9 cellular contexts compared by ENCODE assay signal in the genomic region with DNA sequence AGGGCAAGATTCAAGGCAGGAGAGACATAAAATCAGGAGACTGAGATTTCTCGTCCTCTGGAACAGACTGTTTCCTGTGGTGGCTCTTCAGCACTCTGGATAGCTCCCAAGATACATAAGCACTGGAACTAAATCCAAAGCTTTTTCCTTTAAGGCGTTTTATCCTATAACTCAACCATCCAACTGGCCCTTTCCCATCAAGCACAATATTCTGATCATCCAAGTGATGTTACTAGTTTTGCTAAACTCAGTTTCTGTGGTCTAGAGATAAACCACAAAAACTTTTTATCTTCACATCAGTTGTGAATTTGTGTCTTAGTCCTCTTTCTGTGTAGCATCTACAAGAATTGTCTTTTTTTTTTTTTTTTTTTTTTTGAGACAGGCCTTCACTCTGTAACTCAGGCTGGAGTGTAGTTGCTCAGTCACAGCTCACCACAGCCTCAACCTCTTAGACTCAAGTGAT.
DNase-seq lines count a peak whose midpoint lies in the region; ATAC-seq, FAIRE-seq and TF ChIP-seq lines count a peak whose summit lies in the region.
"Had no signal": no experiment of that assay in that cellular context is flagged by ENCODE, and none has a peak within 500 bp of the region (broad histone marks: within the 10 kb centered on the region; RNA-seq: fewer than 3 reads in every experiment).

No MANE protein-coding gene starts in this region.

- ATAC-seq in GM19324 (IDR thresholded peaks at IDR 0.05; ENCODE audit: low FRiP score, unreplicated experiment): no peak

- no peaks in the 10 kb centered on the region for H3K27me3 ChIP-seq in adipocyte (replicated peaks; ENCODE audit: control insufficient read depth, insufficient read depth, low read length)
- no peaks in the 10 kb centered on the region for H3K27me3 ChIP-seq in keratinocyte (ENCODE audit: control insufficient read depth, extremely low read depth, insufficient read depth, low read length)
- H3K27me3 ChIP-seq in uterus: no peaks in the 10 kb centered on the region
- H3K27me3 ChIP-seq: upper lobe of left lung had no signal

- no peaks in the 10 kb centered on the region for H3K79me2 ChIP-seq in keratinocyte (ENCODE audit: control insufficient read depth, insufficient read depth, low read length)

- H3K27ac ChIP-seq in keratinocyte (ENCODE audit: control insufficient read depth, insufficient read depth, low read length): no peak overlapping the region
- H3K27ac ChIP-seq in uterus: no peak overlapping the region
- H3K27ac ChIP-seq: upper lobe of left lung had no signal

- no peak overlapping the region for H2AFZ ChIP-seq in keratinocyte (ENCODE audit: control insufficient read depth, low read length)

- no peaks in the 10 kb centered on the region for H4K20me1 ChIP-seq in keratinocyte (ENCODE audit: control insufficient read depth, extremely low read depth, insufficient read depth, low read length)

- H3K9me1 ChIP-seq in keratinocyte (ENCODE audit: control insufficient read depth, extremely low read depth, insufficient read depth, low read length): no peaks in the 10 kb centered on the region

- TF ChIP-seq CTCF in keratinocyte (optimal IDR thresholded peaks at IDR 0.05 in 1 of 3, IDR thresholded peaks at IDR 0.05 in 1 of 3, conservative IDR thresholded peaks at IDR 0.05 in 1 of 3; ENCODE audit: extremely low read depth in 1 of 3, insufficient read depth in 2 of 3, low read length in 3 of 3) (no peak), uterus (IDR thresholded peaks at IDR 0.05) (no peak)

- DNase-seq in EH (ENCODE audit: low read depth) (peak; percentile 75), Kasumi-1 (lab: John Stamatoyannopoulos, UW) (peak; percentile 18 to 27), adipocyte (ENCODE audit: low read depth) (peak; percentile 62), keratinocyte (ENCODE audit: low read depth, low spot score) (no peak), NCI-H2196 (lab: John Stamatoyannopoulos, UW; ENCODE audit: unreplicated experiment) (no peak), uterus (no peak)
- no peak for DNase-seq in activated CD8-positive, alpha-beta memory T cell treated with anti-CD3 and anti-CD28 coated beads, Interleukin-2, amount 50 U/mL, for 48 hours
- DNase-seq: upper lobe of left lung had no signal

- H3K9me3 ChIP-seq in adipocyte (ENCODE audit: control insufficient read depth, low read length) (no peaks in the 10 kb centered on the region), keratinocyte (ENCODE audit: control insufficient read depth, low read depth, low read length) (no peaks in the 10 kb centered on the region), uterus (no peaks in the 10 kb centered on the region)
- H3K9me3 ChIP-seq: upper lobe of left lung had no signal

- H3K4me2 ChIP-seq in keratinocyte (ENCODE audit: control insufficient read depth, extremely low read depth, insufficient read depth, low read depth, low read length): no peak overlapping the region

- H3K4me1 ChIP-seq in adipocyte (ENCODE audit: control insufficient read depth, insufficient read depth, low read length): no peaks in the 10 kb centered on the region
- no peaks in the 10 kb centered on the region for H3K4me1 ChIP-seq in keratinocyte (ENCODE audit: control insufficient read depth, extremely low read depth, insufficient read depth, low read length)
- H3K4me1 ChIP-seq in uterus: no peaks in the 10 kb centered on the region
- H3K4me1 ChIP-seq: upper lobe of left lung had no signal

- peak; percentile 62 for FAIRE-seq in keratinocyte (lab: Jason Lieb, UNC)

- dilution Hi-C loops in keratinocyte (cut with MboI; ENCODE audit: extremely low pct_ligation_motif_present, low sequenced_read_pairs): no loop called here

- H3K4me3 ChIP-seq in adipocyte (ENCODE audit: low read length): no peak overlapping the region
- H3K4me3 ChIP-seq in keratinocyte (ENCODE audit: control insufficient read depth in 2 of 3, extremely low read depth in 1 of 3, insufficient read depth in 2 of 3, low read depth in 1 of 3, low read length in 3 of 3): no peak overlapping the region
- no peak overlapping the region for H3K4me3 ChIP-seq in uterus
- H3K4me3 ChIP-seq: upper lobe of left lung had no signal

- H3K9ac ChIP-seq in adipocyte (ENCODE audit: low read length) (no peak overlapping the region), keratinocyte (ENCODE audit: control insufficient read depth, extremely low read depth, insufficient read depth, low read length) (no peak overlapping the region)

- H3K36me3 ChIP-seq in adipocyte (ENCODE audit: control insufficient read depth, insufficient read depth, low read length, severe bottlenecking): no peaks in the 10 kb centered on the region
- no peaks in the 10 kb centered on the region for H3K36me3 ChIP-seq in keratinocyte (ENCODE audit: control insufficient read depth in 2 of 2, extremely low read depth in 1 of 2, insufficient read depth in 2 of 2, low read length in 2 of 2)
- H3K36me3 ChIP-seq in uterus: no peaks in the 10 kb centered on the region
- H3K36me3 ChIP-seq: upper lobe of left lung had no signal

- TF ChIP-seq POLR2A in uterus (IDR thresholded peaks at IDR 0.05): no peak

- intact Hi-C loops in uterus (cut with DNase I; ENCODE audit: low total_unique reads): no loop called here

Comparison
In these comparisons a context has a peak if more than half of its experiments do, and no peak if none do; other contexts are left out.
1. DNase-seq: peak in EH (single experiment), Kasumi-1 (2 of 2) and adipocyte (single experiment); none in keratinocyte (single experiment), activated CD8-positive, alpha-beta memory T cell treated with anti-CD3 and anti-CD28 coated beads, Interleukin-2, amount 50 U/mL, for 48 hours (single experiment), NCI-H2196 (single experiment) and uterus (0 of 2).